ENCODE assay signal across 23 cellular contexts in genomic region chr7:17408904-17409290, GRCh38.
DNase-seq lines count a peak whose midpoint lies in the region; TF ChIP-seq lines count a peak whose summit lies in the region.
"Had no signal": no experiment of that assay in that cellular context is flagged by ENCODE, and none has a peak within 500 bp of the region (broad histone marks: within the 10 kb centered on the region; RNA-seq: fewer than 3 reads in every experiment).

No MANE protein-coding gene starts in this region.

- intact Hi-C loops in adrenal gland (cut with DNase I): no loop called here

- TF ChIP-seq CTCF in adrenal gland (IDR thresholded peaks at IDR 0.05) (no peak), fibroblast of villous mesenchyme (IDR thresholded peaks at IDR 0.05; ENCODE audit: insufficient read depth, low read depth, low read length) (no peak)

- WGBS in adrenal gland, 4 donors: 55 to 60% (median 58%) methylated on average over 4 of the region's 4 CpGs
- WGBS in urinary bladder: 78% methylated on average over 4 of the region's 4 CpGs

- peak overlapping the region in 3 of 5 donors; percentile 17 to 71 (median 56) for H3K27ac ChIP-seq in adrenal gland
- H3K27ac ChIP-seq in urinary bladder (ENCODE audit: low read depth): peak overlapping the region; percentile 38
- H3K27ac ChIP-seq: lower lobe of right lung, tibial artery had no signal

- TF ChIP-seq POLR2A in adrenal gland (IDR thresholded peaks at IDR 0.05): no peak

- peaks cover 35 to 39% of the 10 kb centered on the region in 2 donors for H3K4me1 ChIP-seq in adrenal gland (replicated peaks in 1 of 2)
- peaks cover 4% of the 10 kb centered on the region for H3K4me1 ChIP-seq in urinary bladder (ENCODE audit: insufficient read depth)

- DNase-seq in HCEC 1CT: peak; percentile 71
- no peak for DNase-seq in adrenal gland
- DNase-seq in fibroblast of villous mesenchyme (ENCODE audit: low read depth): peak; percentile 32
- no peak for DNase-seq in NCI-H1105 treated with DMSO at 0.1 percent for 48 hours (lab: John Stamatoyannopoulos, UW)
- DNase-seq in SK-N-DZ (ENCODE audit: low spot score): no peak
- no peak for DNase-seq in NCI-H526 (lab: John Stamatoyannopoulos, UW)
- DNase-seq: activated CD4-positive, alpha-beta T cell treated with anti-CD3 and anti-CD28 coated beads, Interleukin-2, amount 10 ng/mL, durations not matched to agents 7 days and 5 days; activated CD8-positive, alpha-beta memory T cell treated with anti-CD3 and anti-CD28 coated beads, Interleukin-2, amount 50 U/mL, for 4 hours; activated gamma-delta T cell treated with Interleukin-2 at 50 U/mL for 16 hours; effector CD4-positive, alpha-beta T cell; esophagus squamous epithelium; immature natural killer cell; naive thymus-derived CD4-positive, alpha-beta T cell; NCI-H1092 treated with DMSO at 0.1 percent for 48 hours; NCI-H2107; NCI-H526 treated with DMSO at 0.1 percent for 48 hours; stimulated activated naive CD8-positive, alpha-beta T cell treated with anti-CD3 and anti-CD28 coated beads, Interleukin-15, Interleukin-2, amounts not matched to agents 100 U/mL and 50 U/mL, for 24 hours had no signal

- H3K36me3 ChIP-seq in adrenal gland (replicated peaks in 1 of 2) (no peaks in the 10 kb centered on the region), urinary bladder (ENCODE audit: insufficient read depth) (no peaks in the 10 kb centered on the region)
- H3K36me3 ChIP-seq: BLaER1 treated with 17β-estradiol and CSF1 and Interleukin-3, amounts not matched to agents 10 nM and 100 nM; esophagus squamous epithelium; heart right ventricle; lower lobe of right lung; pancreas; tibial artery had no signal

- no peaks in the 10 kb centered on the region for H3K9me3 ChIP-seq in adrenal gland (replicated peaks in 1 of 3)
- H3K9me3 ChIP-seq: BLaER1 treated with 17β-estradiol and CSF1 and Interleukin-3, amounts not matched to agents 10 nM and 100 nM; esophagus squamous epithelium; heart right ventricle; lower lobe of right lung; pancreas; tibial artery had no signal

- no peaks in the 10 kb centered on the region for H3K27me3 ChIP-seq in adrenal gland
- H3K27me3 ChIP-seq: BLaER1 treated with 17β-estradiol and CSF1 and Interleukin-3, amounts not matched to agents 10 nM and 100 nM; esophagus squamous epithelium; heart right ventricle; pancreas; tibial artery had no signal

- H3K4me3 ChIP-seq in adrenal gland (no peak overlapping the region), fibroblast of villous mesenchyme (ENCODE audit: low read depth, low read length) (no peak overlapping the region), urinary bladder (ENCODE audit: low read depth, low read length) (no peak overlapping the region)
- H3K4me3 ChIP-seq: BLaER1 treated with 17β-estradiol and CSF1 and Interleukin-3, amounts not matched to agents 10 nM and 100 nM; esophagus squamous epithelium; heart right ventricle; lower lobe of right lung; pancreas; tibial artery had no signal

Comparison
In these comparisons a context has a peak if more than half of its experiments do, and no peak if none do; other contexts are left out.
1. DNase-seq: peak in HCEC 1CT (single experiment) and fibroblast of villous mesenchyme (single experiment); none in adrenal gland (0 of 7), NCI-H1105 treated with DMSO at 0.1 percent for 48 hours (single experiment), SK-N-DZ (single experiment) and NCI-H526 (0 of 2).